In genomic region chr15:98599911-98600685, GRCh38 we compare ENCODE assay signal across 8 cellular contexts. TPM values are rescaled to one million over a fixed set of nuclear protein-coding genes. Genes with fewer than 3 reads are reported as not detected.
DNase-seq lines count a peak whose midpoint lies in the region; ATAC-seq and TF ChIP-seq lines count a peak whose summit lies in the region.

No MANE protein-coding gene starts in this region.

- no peak overlapping the region for H2AFZ ChIP-seq in SK-N-SH (ENCODE audit: low read depth)

- H3K36me3 ChIP-seq in SK-N-SH (replicated peaks in 1 of 2; ENCODE audit: control insufficient read depth in 1 of 2, insufficient read depth in 2 of 2, low read length in 1 of 2) = no peaks in the 10 kb centered on the region

- WGBS in SK-N-SH (ENCODE audit: low lambda C conversion rate) = 49% methylated on average over 15 of the region's 15 CpGs

- no peak overlapping the region for H3K27ac Mint-ChIP-seq in central memory CD8-positive, alpha-beta T cell (ENCODE audit: low read depth)

- no peaks in the 10 kb centered on the region for H3F3A ChIP-seq in SK-N-SH (replicated peaks; ENCODE audit: insufficient read depth)

- H3K4me1 ChIP-seq in SK-N-SH (ENCODE audit: control insufficient read depth in 1 of 2, insufficient read depth in 2 of 2, low read depth in 1 of 2, low read length in 1 of 2) = no peaks in the 10 kb centered on the region; a peak in 1 of 4 replicates

- H3K4me1 Mint-ChIP-seq in central memory CD8-positive, alpha-beta T cell = peaks cover 6% of the 10 kb centered on the region

- H3K4me3 Mint-ChIP-seq in central memory CD8-positive, alpha-beta T cell = peak overlapping the region; percentile 38

- TF ChIP-seq EP300 in SK-N-SH (IDR thresholded peaks at IDR 0.05; ENCODE audit: borderline replicate concordance in 1 of 2, low read depth in 1 of 2, low read length in 1 of 2) = no peak

- H3K27me3 Mint-ChIP-seq in central memory CD8-positive, alpha-beta T cell = peaks cover 31% of the 10 kb centered on the region

- H3K9ac ChIP-seq in SK-N-SH = no peak overlapping the region

- no peaks in the 10 kb centered on the region for H3K9me3 ChIP-seq in SK-N-SH

- TF ChIP-seq RAD21 in SK-N-SH (IDR thresholded peaks at IDR 0.05; ENCODE audit: low read length) = no peak

- no peaks in the 10 kb centered on the region for H3K79me2 ChIP-seq in SK-N-SH (ENCODE audit: insufficient read depth)

- H3K9me2 ChIP-seq in SK-N-SH = no peaks in the 10 kb centered on the region

- H4K20me1 ChIP-seq in SK-N-SH (ENCODE audit: insufficient read depth) = no peaks in the 10 kb centered on the region

- no peaks in the 10 kb centered on the region for H3K9me3 Mint-ChIP-seq in central memory CD8-positive, alpha-beta T cell

- TF ChIP-seq CTCF in SK-N-SH (IDR thresholded peaks at IDR 0.05) = no peak

- H3K36me3 Mint-ChIP-seq in central memory CD8-positive, alpha-beta T cell (ENCODE audit: insufficient read depth) = no peaks in the 10 kb centered on the region

- H3K27ac ChIP-seq in SK-N-SH (ENCODE audit: low read depth in 2 of 2, low read length in 1 of 2) = no peak overlapping the region

- DNase-seq in SK-N-SH (no peak), lung microvascular endothelial cell (ENCODE audit: low read depth in 2 of 2) (peak; percentile 43 to 45), NCI-H187 treated with DMSO at 0.1 percent for 48 hours (lab: John Stamatoyannopoulos, UW) (no peak), COLO668 (lab: John Stamatoyannopoulos, UW; ENCODE audit: unreplicated experiment) (no peak)
- no peak for DNase-seq in central memory CD8-positive, alpha-beta T cell (ENCODE audit: low spot score in 2 of 2)
- peak; percentile 42 for DNase-seq in stimulated activated CD8-positive, alpha-beta memory T cell treated with anti-CD3 and anti-CD28 coated beads, Interleukin-4, amount 100 ng/mL, for 48 hours

- no peak overlapping the region for H3K4me3 ChIP-seq in SK-N-SH (ENCODE audit: low read depth in 2 of 2, low read length in 1 of 2)

- peaks cover 22% of the 10 kb centered on the region; the same call in 1 of the 2 replicates for H3K27me3 ChIP-seq in SK-N-SH (ENCODE audit: insufficient read depth)

- POLR2A ChIA-PET in SK-N-SH (lab: Yijun Ruan, JAX) = no interaction called here

- CTCF ChIA-PET in SK-N-SH (lab: Yijun Ruan, JAX) = interaction anchor here (0.9 to 1.4 kb wide), 3 partner anchors 9 to 49 kb away, joined by 3 read pairs; no protein-coding TSS in a partner anchor

- peak overlapping the region; percentile 24 for H3K4me2 ChIP-seq in SK-N-SH

- ATAC-seq in GM18508 (IDR thresholded peaks at IDR 0.05; ENCODE audit: insufficient read depth, unreplicated experiment) (peak; percentile 74), HG02798 (IDR thresholded peaks at IDR 0.05; ENCODE audit: poor library complexity, unreplicated experiment) (peak; percentile 80)
- no peak for ATAC-seq in central memory CD8-positive, alpha-beta T cell (replicated peaks; ENCODE audit: extremely low read depth, poor library complexity, severe bottlenecking)

TF ChIP-seq in SK-N-SH, 30 proteins besides CTCF, POLR2A, EP300 and RAD21:
- TF ChIP-seq FOXJ3 (CRISPR knock-in tag; IDR thresholded peaks at IDR 0.05) = no peak
- TF ChIP-seq FOSL2 (IDR thresholded peaks at IDR 0.05; ENCODE audit: borderline replicate concordance, low read depth) = no peak
- TF ChIP-seq NFIC (IDR thresholded peaks at IDR 0.05; ENCODE audit: borderline replicate concordance) = no peak
- TF ChIP-seq YY1 (IDR thresholded peaks at IDR 0.05; ENCODE audit: low read depth) = no peak

RNA-seq across cellular contexts. Expression of gene IGF1R, which starts 48.2 kb away (rescaled TPM):
- 6.4 and 9.5 TPM in 2 replicates for polyA plus RNA-seq in SK-N-SH (2012; rRNA removed)
- 4.6 and 5.5 TPM in 2 replicates for polyA plus RNA-seq in SK-N-SH (2012; cell fraction: cytosol; rRNA removed)
- 17.9 and 19.8 TPM in 2 replicates for polyA plus RNA-seq in SK-N-SH (2012; cell fraction: nucleus; rRNA removed)
- total RNA-seq in lung microvascular endothelial cell = 13.5 and 20.4 TPM in 2 replicates

Comparison
In these comparisons a context has a peak if more than half of its experiments do, and no peak if none do; other contexts are left out.
1. DNase-seq: peak in lung microvascular endothelial cell (2 of 2) and stimulated activated CD8-positive, alpha-beta memory T cell treated with anti-CD3 and anti-CD28 coated beads, Interleukin-4, amount 100 ng/mL, for 48 hours (single experiment); none in SK-N-SH (single experiment), central memory CD8-positive, alpha-beta T cell (0 of 2), NCI-H187 treated with DMSO at 0.1 percent for 48 hours (single experiment) and COLO668 (single experiment).